In genomic region chr12:49198431-49199155, GRCh38 we compare ENCODE assay signal across 9 cellular contexts. TPM values are rescaled to one million over a fixed set of nuclear protein-coding genes. Genes with fewer than 3 reads are reported as not detected.
A peak's percentile ranks its signal among the peaks of the same experiment; 100 is the strongest.
DNase-seq lines count a peak whose midpoint lies in the region; ATAC-seq and TF ChIP-seq lines count a peak whose summit lies in the region.
"Had no signal": no experiment of that assay in that cellular context is flagged by ENCODE, and none has a peak within 500 bp of the region (broad histone marks: within the 10 kb centered on the region; RNA-seq: fewer than 3 reads in every experiment).

No MANE protein-coding gene starts in this region.

- H3K4me3 Mint-ChIP-seq in activated naive CD4-positive, alpha-beta T cell treated with anti-CD3 and anti-CD28 coated beads for 36 hours: no peak overlapping the region

- peaks cover 21% of the 10 kb centered on the region for H3K4me1 ChIP-seq in fibroblast of lung (ENCODE audit: control insufficient read depth, extremely low read depth, insufficient read depth, low read length)
- peaks cover 30% of the 10 kb centered on the region for H3K4me1 ChIP-seq in osteoblast (ENCODE audit: insufficient read depth, low read length)
- H3K4me1 ChIP-seq: colonic mucosa had no signal

- H3K79me2 ChIP-seq in fibroblast of lung (ENCODE audit: control insufficient read depth, insufficient read depth, low read length) (no peaks in the 10 kb centered on the region), osteoblast (ENCODE audit: insufficient read depth, low read length) (no peaks in the 10 kb centered on the region)

- peak in 1 of 2 donors; percentile 1 for TF ChIP-seq CTCF in fibroblast of lung (conservative IDR thresholded peaks at IDR 0.05 in 1 of 2, IDR thresholded peaks at IDR 0.05 in 1 of 2; ENCODE audit: low read depth in 1 of 2, low read length in 2 of 2)
- TF ChIP-seq CTCF in osteoblast (IDR thresholded peaks at IDR 0.05; ENCODE audit: extremely low read depth, low read depth, low read length): no peak

- no peaks in the 10 kb centered on the region for H3K9me3 Mint-ChIP-seq in activated naive CD4-positive, alpha-beta T cell treated with anti-CD3 and anti-CD28 coated beads for 36 hours

- H4K20me1 ChIP-seq in fibroblast of lung (ENCODE audit: control insufficient read depth, extremely low read depth, insufficient read depth, low read length) (no peaks in the 10 kb centered on the region), osteoblast (ENCODE audit: insufficient read depth, low read length) (no peaks in the 10 kb centered on the region)

- ATAC-seq in HG03460 (IDR thresholded peaks at IDR 0.05; ENCODE audit: unreplicated experiment) (no peak), HG03520 (IDR thresholded peaks at IDR 0.05; ENCODE audit: unreplicated experiment) (no peak)

- H3K4me2 ChIP-seq in fibroblast of lung (ENCODE audit: extremely low read depth, insufficient read depth, low read length): peak overlapping the region; percentile 67
- H3K4me2 ChIP-seq in osteoblast (ENCODE audit: insufficient read depth, low read length): peak overlapping the region; percentile 78

- H3K27me3 ChIP-seq in fibroblast of lung (ENCODE audit: control insufficient read depth, insufficient read depth, low read length) (no peaks in the 10 kb centered on the region), osteoblast (ENCODE audit: insufficient read depth, low read length) (no peaks in the 10 kb centered on the region)
- H3K27me3 ChIP-seq: colonic mucosa had no signal

- DNase-seq in H4 (ENCODE audit: low spot score) (peak; percentile 70), NCI-H748 (lab: John Stamatoyannopoulos, UW; ENCODE audit: unreplicated experiment) (peak; percentile 76), fibroblast of lung (ENCODE audit: low read depth in 2 of 2) (peak; percentile 81 to 97), osteoblast (ENCODE audit: insufficient read length, low spot score, missing footprints) (peak; percentile 84)
- DNase-seq in activated naive CD4-positive, alpha-beta T cell treated with anti-CD3 and anti-CD28 coated beads for 36 hours: no peak
- DNase-seq in activated naive CD4-positive, alpha-beta T cell treated with Interleukin-2 at 50 U/mL for 16 hours: no peak
- DNase-seq: colonic mucosa had no signal

- intact Hi-C loops in activated naive CD4-positive, alpha-beta T cell treated with anti-CD3 and anti-CD28 coated beads for 36 hours (cut with micrococcal nuclease): no loop called here

- CTCF ChIA-PET in activated naive CD4-positive, alpha-beta T cell treated with anti-CD3 and anti-CD28 coated beads for 36 hours (lab: Charles Lee): interaction anchor here (1.1 kb wide), 1 partner anchor 104 kb away, joined by 5 read pairs; the partner anchor contains the start of gene DHH

- no peak overlapping the region for H3K27ac Mint-ChIP-seq in activated naive CD4-positive, alpha-beta T cell treated with anti-CD3 and anti-CD28 coated beads for 36 hours

- H3K36me3 Mint-ChIP-seq in activated naive CD4-positive, alpha-beta T cell treated with anti-CD3 and anti-CD28 coated beads for 36 hours (ENCODE audit: low read depth): no peaks in the 10 kb centered on the region

- H3K36me3 ChIP-seq in fibroblast of lung (ENCODE audit: control insufficient read depth, insufficient read depth, low read length): no peaks in the 10 kb centered on the region
- H3K36me3 ChIP-seq in osteoblast (ENCODE audit: insufficient read depth, low read length): no peaks in the 10 kb centered on the region
- H3K36me3 ChIP-seq: colonic mucosa had no signal

- H3K27me3 Mint-ChIP-seq in activated naive CD4-positive, alpha-beta T cell treated with anti-CD3 and anti-CD28 coated beads for 36 hours (ENCODE audit: low read depth): no peaks in the 10 kb centered on the region

- H3K9ac ChIP-seq in fibroblast of lung (ENCODE audit: insufficient read depth, low read length): no peak overlapping the region

- H3K9me3 ChIP-seq in fibroblast of lung (ENCODE audit: control insufficient read depth, insufficient read depth, low read depth, low read length): no peaks in the 10 kb centered on the region
- no peaks in the 10 kb centered on the region for H3K9me3 ChIP-seq in osteoblast (ENCODE audit: low read depth, low read length)
- H3K9me3 ChIP-seq: colonic mucosa had no signal

- H3K4me1 Mint-ChIP-seq in activated naive CD4-positive, alpha-beta T cell treated with anti-CD3 and anti-CD28 coated beads for 36 hours (ENCODE audit: low read depth): peaks cover 11% of the 10 kb centered on the region

- H3K27ac ChIP-seq in fibroblast of lung (ENCODE audit: insufficient read depth, low read length) (peak overlapping the region; percentile 52), osteoblast (ENCODE audit: low read depth, low read length) (peak overlapping the region; percentile 56)
- H3K27ac ChIP-seq: colonic mucosa had no signal

- H3K4me3 ChIP-seq in fibroblast of lung (replicated peaks in 1 of 4; ENCODE audit: control extremely low read depth in 1 of 4, insufficient read depth in 1 of 4, low read depth in 3 of 4, low read length in 4 of 4) (peak overlapping the region in 1 of 4 experiments; percentile 0), osteoblast (ENCODE audit: insufficient read depth, low read length) (peak overlapping the region; percentile 47)
- H3K4me3 ChIP-seq: colonic mucosa had no signal

- H2AFZ ChIP-seq in fibroblast of lung (ENCODE audit: low read length) (no peak overlapping the region), osteoblast (ENCODE audit: low read length) (peak overlapping the region; percentile 76)

RNA-seq across cellular contexts. Expression of gene TUBA1A, which starts 9.7 kb away (rescaled TPM):
- 403 and 523 TPM in 2 replicates for total RNA-seq in H4 (2014; rRNA removed; shearing (Covaris generic))
- 772 and 888 TPM in 2 replicates for total RNA-seq in fibroblast of lung
- polyA plus RNA-seq in fibroblast of lung: 2,642 and 3,496 TPM in 2 replicates
- 1,551 and 1,948 TPM in 2 replicates for polyA plus RNA-seq in fibroblast of lung (2012)
- 4,230 and 5,465 TPM in 2 replicates for polyA minus RNA-seq in fibroblast of lung (ENCODE audit: low replicate concordance)
- total RNA-seq in osteoblast: 478 and 491 TPM in 2 replicates
- total RNA-seq in activated naive CD4-positive, alpha-beta T cell treated with anti-CD3 and anti-CD28 coated beads for 36 hours: 10 to 100 TPM; 47.4 to 49.1 TPM

Comparison
In these comparisons a context has a peak if more than half of its experiments do, and no peak if none do; other contexts are left out.
1. DNase-seq: peak in H4 (single experiment), NCI-H748 (single experiment), fibroblast of lung (2 of 2) and osteoblast (single experiment); none in activated naive CD4-positive, alpha-beta T cell treated with anti-CD3 and anti-CD28 coated beads for 36 hours (single experiment) and activated naive CD4-positive, alpha-beta T cell treated with Interleukin-2 at 50 U/mL for 16 hours (single experiment).